Comparison of ENCODE assay signal across 1 cellular context in genomic region chr1:206690516-206690915, GRCh38.
TF ChIP-seq lines count a peak whose summit lies in the region.

No MANE protein-coding gene starts in this region.

TF ChIP-seq in WTC11, 78 proteins besides CTCF, POLR2A, EP300 and RAD21 (continued from another document):
- TF ChIP-seq CDX4 (CRISPR knock-in tag; IDR thresholded peaks at IDR 0.05; ENCODE audit: borderline replicate concordance) (no peak), USF1 (CRISPR knock-in tag; IDR thresholded peaks at IDR 0.05) (no peak), ETV6 (CRISPR knock-in tag; IDR thresholded peaks at IDR 0.05) (no peak), JAZF1 (CRISPR knock-in tag; IDR thresholded peaks at IDR 0.05) (no peak), ZNF396 (CRISPR knock-in tag; IDR thresholded peaks at IDR 0.05; ENCODE audit: borderline replicate concordance) (no peak), SMAD4 (CRISPR knock-in tag; IDR thresholded peaks at IDR 0.05) (no peak)
